ENCODE assay signal across 17 cellular contexts in the genomic region with DNA sequence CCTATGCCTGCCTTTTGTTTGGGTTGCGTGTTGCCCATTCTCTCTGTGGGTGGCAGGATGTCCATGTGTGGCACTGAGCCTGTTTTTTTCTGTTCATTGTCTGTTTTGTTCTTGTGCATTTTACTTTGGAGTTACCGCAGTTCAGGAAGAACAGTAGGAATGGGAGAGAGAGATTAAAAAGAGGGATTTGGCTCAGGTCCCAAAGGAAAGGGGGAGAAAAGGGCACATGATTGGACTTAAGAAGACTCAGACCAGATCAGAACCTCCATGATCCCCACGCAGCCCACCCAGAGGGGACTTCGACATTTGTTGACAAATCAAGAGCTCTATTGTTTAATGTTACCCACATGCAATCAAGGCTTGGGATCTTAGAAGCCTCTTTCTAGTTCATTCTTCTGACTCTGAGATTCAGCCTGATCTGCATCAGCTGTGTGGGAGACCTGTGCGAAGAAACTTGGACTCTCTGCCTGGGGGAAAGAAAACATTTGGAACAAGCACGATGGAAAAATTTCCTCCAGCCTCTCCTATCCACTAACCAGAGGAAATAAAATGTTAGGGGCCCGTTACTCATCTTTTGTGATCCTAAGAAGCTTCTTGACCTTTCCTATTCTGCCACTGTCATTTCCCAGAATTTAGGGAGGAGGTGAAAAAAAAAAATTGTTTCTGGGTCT.
A peak's percentile ranks its signal among the peaks of the same experiment; 100 is the strongest.
DNase-seq lines count a peak whose midpoint lies in the region; ATAC-seq and TF ChIP-seq lines count a peak whose summit lies in the region.
"Had no signal": no experiment of that assay in that cellular context is flagged by ENCODE, and none has a peak within 500 bp of the region (broad histone marks: within the 10 kb centered on the region; RNA-seq: fewer than 3 reads in every experiment).

No MANE protein-coding gene starts in this region.

- ATAC-seq in Right ventricle myocardium inferior (peak; percentile 51), left ventricle myocardium superior (peak; percentile 77), sciatic nerve (peak; percentile 83), HG03139 (IDR thresholded peaks at IDR 0.05; ENCODE audit: unreplicated experiment) (no peak)
- ATAC-seq: foreskin keratinocyte; stimulated activated naive B cell treated with anti-CD40 and anti-IgM and Interleukin-4, amounts not matched to agents 10 μg/mL and 1 μg/mL and 100 μg/mL, for 72 hours had no signal

- in situ Hi-C loops in GM13977 (cut with MboI; ENCODE audit: low pct_unique_long_range_greater_than_20kb, low sequenced_read_pairs, unreplicated experiment) = no loop called here

- intact Hi-C loops in Right ventricle myocardium inferior (cut with DNase I) (no loop called here), cardiac septum (cut with DNase I) (no loop called here), left ventricle myocardium superior (cut with micrococcal nuclease) (no loop called here), sciatic nerve (cut with DNase I) (no loop called here)

- DNase-seq in Right ventricle myocardium inferior (ENCODE audit: missing footprints) = no peak
- DNase-seq in cardiac septum (ENCODE audit: low spot score) = no peak
- no peak for DNase-seq in left ventricle myocardium superior
- DNase-seq in sciatic nerve (ENCODE audit: low spot score) = no peak
- DNase-seq in GM13977 (ENCODE audit: low spot score) = no peak
- DNase-seq in midbrain (lab: John Stamatoyannopoulos, UW) = no peak
- DNase-seq in HCEC 1CT = no peak
- DNase-seq: activated CD4-positive, alpha-beta T cell treated with anti-CD3 and anti-CD28 coated beads, Interleukin-2, amount 50 U/mL, for 48 hours; activated naive CD4-positive, alpha-beta T cell; activated T-cell treated with anti-CD3 and anti-CD28 coated beads for 4 hours; left cardiac atrium; NCI-H526 treated with DMSO at 0.1 percent for 48 hours; SHP77 treated with DMSO at 0.1 percent for 48 hours; stimulated activated naive B cell treated with anti-CD40 and anti-IgM and Interleukin-4, amounts not matched to agents 10 μg/mL and 1 μg/mL and 100 μg/mL, for 72 hours; trophoblast cell had no signal

- no peak for TF ChIP-seq CTCF in GM13977 (IDR thresholded peaks at IDR 0.05; ENCODE audit: extremely low read depth, insufficient read depth, missing control alignments)
